In the genomic region with DNA sequence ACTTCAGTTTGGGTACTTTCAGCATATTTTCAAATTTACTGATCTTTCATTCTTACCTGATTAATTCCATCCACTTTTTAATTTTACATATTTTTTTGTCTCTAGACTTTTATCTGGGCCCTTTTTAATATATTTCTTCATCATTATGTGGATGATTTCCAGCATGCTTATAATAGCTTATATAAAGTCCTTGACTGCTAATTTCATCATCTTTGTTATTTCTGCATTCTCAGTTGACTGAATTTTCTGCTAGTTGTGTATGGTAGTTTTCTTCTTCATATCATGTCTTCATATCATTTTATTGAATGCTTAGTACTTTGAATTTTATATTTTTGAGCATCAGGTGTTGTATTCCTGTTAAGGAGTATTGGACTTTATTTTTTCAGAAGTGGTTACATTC, we compare ENCODE assay signal across 29 cellular contexts. TPM values are rescaled to one million over a fixed set of nuclear protein-coding genes. Genes with fewer than 3 reads are reported as not detected.
DNase-seq lines count a peak whose midpoint lies in the region; ATAC-seq lines count a peak whose summit lies in the region.
"Had no signal": no experiment of that assay in that cellular context is flagged by ENCODE, and none has a peak within 500 bp of the region (broad histone marks: within the 10 kb centered on the region; RNA-seq: fewer than 3 reads in every experiment).

No MANE protein-coding gene starts in this region.

- CTCF ChIA-PET in CD8-positive, alpha-beta memory T cell (lab: Charles Lee), result no interaction called here

- no peak overlapping the region for H3K23ac ChIP-seq in mesenchymal stem cell (ENCODE audit: low read length in 2 of 2)

- DNase-seq in CD8-positive, alpha-beta memory T cell, result no peak
- peak; percentile 75 for DNase-seq in OCI-M1 (lab: John Stamatoyannopoulos, UW)
- DNase-seq in adipocyte (ENCODE audit: low read depth), result peak; percentile 30
- DNase-seq in mesenchymal stem cell, result no peak
- DNase-seq in kidney tubule cell (ENCODE audit: low spot score), result no peak
- DNase-seq: activated CD4-positive, CD25-positive, alpha-beta regulatory T cell; amniotic stem cell; brain microvascular endothelial cell; effector memory CD4-positive, alpha-beta T cell; HFFc6; left colon; mammary epithelial cell; NCI-H1048; NCI-H187; NCI-H2171 treated with DMSO at 0.1 percent for 48 hours; NCI-H524; PC-3; SHP77; stimulated activated CD4-positive, alpha-beta T cell treated with anti-CD3 and anti-CD28 coated beads, Interleukin-12 subunit alpha, Interleukin-12 subunit beta, amount 100 ng/mL, for 4 hours; stimulated activated CD4-positive, alpha-beta T cell treated with anti-CD3 and anti-CD28 coated beads, Interleukin-4, amount 100 ng/mL, for 24 hours; stimulated activated naive B cell treated with anti-CD40 and anti-IgM and Interleukin-4, amounts not matched to agents 10 μg/mL and 1 μg/mL and 100 μg/mL, for 72 hours had no signal

- no peak overlapping the region for H2AFZ ChIP-seq in mesenchymal stem cell (ENCODE audit: low read depth, low read length)

- no peak overlapping the region for H2AK5ac ChIP-seq in mesenchymal stem cell (ENCODE audit: low read length, severe bottlenecking)

- H4K8ac ChIP-seq in mesenchymal stem cell (ENCODE audit: low read length), result no peak overlapping the region

- H2BK15ac ChIP-seq in mesenchymal stem cell (ENCODE audit: low read depth, poor library complexity, severe bottlenecking), result no peak overlapping the region

- H4K91ac ChIP-seq in mesenchymal stem cell (ENCODE audit: low read length), result no peak overlapping the region

- no peak overlapping the region for H3K27ac ChIP-seq in CD8-positive, alpha-beta memory T cell (ENCODE audit: low read depth, low read length)
- H3K27ac ChIP-seq in mesenchymal stem cell (ENCODE audit: low read length, poor library complexity, severe bottlenecking), result no peak overlapping the region
- H3K27ac ChIP-seq: brain microvascular endothelial cell, C4-2B, neutrophil, thoracic aorta had no signal

- no peak for ATAC-seq in GM21526 (IDR thresholded peaks at IDR 0.05; ENCODE audit: low FRiP score, unreplicated experiment)
- no peak for ATAC-seq in HG03139 (IDR thresholded peaks at IDR 0.05; ENCODE audit: unreplicated experiment)
- ATAC-seq: esophagus mucosa; left colon; PC-3; sciatic nerve; stimulated activated naive B cell treated with anti-CD40 and anti-IgM and Interleukin-4, amounts not matched to agents 10 μg/mL and 1 μg/mL and 100 μg/mL, for 72 hours had no signal

- H3K9me3 Mint-ChIP-seq in CD8-positive, alpha-beta memory T cell, result no peaks in the 10 kb centered on the region
- H3K9me3 Mint-ChIP-seq: HFFc6 had no signal

- no peak overlapping the region for H3K14ac ChIP-seq in mesenchymal stem cell (ENCODE audit: low read length in 2 of 2)

- H3K4ac ChIP-seq in mesenchymal stem cell (ENCODE audit: low read depth in 1 of 2, low read length in 2 of 2), result no peak overlapping the region

- H3K9ac ChIP-seq in adipocyte (ENCODE audit: low read length) (no peak overlapping the region), mesenchymal stem cell (ENCODE audit: low read length) (no peak overlapping the region)

- no peaks in the 10 kb centered on the region for H3K4me1 ChIP-seq in CD8-positive, alpha-beta memory T cell (ENCODE audit: insufficient read depth, low read length)
- H3K4me1 ChIP-seq in adipocyte (ENCODE audit: control insufficient read depth, insufficient read depth, low read length) (peaks cover 10% of the 10 kb centered on the region), mesenchymal stem cell (ENCODE audit: control insufficient read depth, insufficient read depth, low read depth, low read length) (peaks cover 6% of the 10 kb centered on the region)

- peak overlapping the region in 3 of 8 donors; percentile 30 to 75 (median 47) for H3K27ac Mint-ChIP-seq in CD8-positive, alpha-beta memory T cell
- H3K27ac Mint-ChIP-seq: progenitor cell of endocrine pancreas; stimulated activated naive B cell treated with anti-CD40 and anti-IgM and Interleukin-4, amounts not matched to agents 10 μg/mL and 1 μg/mL and 100 μg/mL, for 72 hours had no signal

- H3K27me3 ChIP-seq in CD8-positive, alpha-beta memory T cell (ENCODE audit: insufficient read depth, low read length, poor library complexity, severe bottlenecking), result no peaks in the 10 kb centered on the region
- H3K27me3 ChIP-seq in adipocyte (replicated peaks; ENCODE audit: control insufficient read depth, insufficient read depth, low read length) (no peaks in the 10 kb centered on the region), mesenchymal stem cell (ENCODE audit: control insufficient read depth in 1 of 2, insufficient read depth in 1 of 2, low read length in 2 of 2) (no peaks in the 10 kb centered on the region)
- H3K27me3 ChIP-seq: brain microvascular endothelial cell, neutrophil had no signal

- peaks cover 47 to 70% (median 64%) of the 10 kb centered on the region in 3 donors for H3K4me1 Mint-ChIP-seq in CD8-positive, alpha-beta memory T cell

- H3K79me1 ChIP-seq in mesenchymal stem cell (replicated peaks; ENCODE audit: low read length, poor library complexity, severe bottlenecking), result peaks cover 13% of the 10 kb centered on the region

- H3K18ac ChIP-seq in mesenchymal stem cell (ENCODE audit: low read depth in 1 of 2, low read length in 2 of 2), result no peak overlapping the region

- H3K4me3 Mint-ChIP-seq in CD8-positive, alpha-beta memory T cell, result peak overlapping the region in 5 of 7 donors; percentile 12 to 62 (median 32)
- H3K4me3 Mint-ChIP-seq: HFFc6 had no signal

- H3K36me3 Mint-ChIP-seq in CD8-positive, alpha-beta memory T cell, result peaks cover 4 to 27% (median 9%) of the 10 kb centered on the region in 3 donors

- no peaks in the 10 kb centered on the region for H3K9me3 ChIP-seq in CD8-positive, alpha-beta memory T cell (ENCODE audit: low read length)
- no peaks in the 10 kb centered on the region for H3K9me3 ChIP-seq in adipocyte (ENCODE audit: control insufficient read depth, low read length)
- H3K9me3 ChIP-seq in mesenchymal stem cell (ENCODE audit: control insufficient read depth, low read length), result no peaks in the 10 kb centered on the region
- H3K9me3 ChIP-seq: neutrophil, thoracic aorta had no signal

- no peaks in the 10 kb centered on the region for H3K27me3 Mint-ChIP-seq in CD8-positive, alpha-beta memory T cell
- H3K27me3 Mint-ChIP-seq: progenitor cell of endocrine pancreas; stimulated activated naive B cell treated with anti-CD40 and anti-IgM and Interleukin-4, amounts not matched to agents 10 μg/mL and 1 μg/mL and 100 μg/mL, for 72 hours had no signal

- peak overlapping the region; percentile 31 for H2BK5ac ChIP-seq in mesenchymal stem cell (ENCODE audit: low read depth, low read length, poor library complexity, severe bottlenecking)

- H2BK120ac ChIP-seq in mesenchymal stem cell (ENCODE audit: low read depth, low read length), result no peak overlapping the region

- POLR2A ChIA-PET in CD8-positive, alpha-beta memory T cell (lab: Charles Lee), result no interaction called here

- H3K4me2 ChIP-seq in mesenchymal stem cell (ENCODE audit: low read length, poor library complexity, severe bottlenecking), result no peak overlapping the region

- no peaks in the 10 kb centered on the region for H3K36me3 ChIP-seq in CD8-positive, alpha-beta memory T cell (ENCODE audit: insufficient read depth, low read length)
- H3K36me3 ChIP-seq in adipocyte (ENCODE audit: control insufficient read depth, insufficient read depth, low read length, severe bottlenecking) (no peaks in the 10 kb centered on the region), mesenchymal stem cell (ENCODE audit: control insufficient read depth in 1 of 2, insufficient read depth in 2 of 2, low read depth in 1 of 2, low read length in 2 of 2) (peaks cover 0 to 6% of the 10 kb centered on the region in 2 experiments)
- H3K36me3 ChIP-seq: brain microvascular endothelial cell, thoracic aorta had no signal

- H3K4me3 ChIP-seq in CD8-positive, alpha-beta memory T cell (ENCODE audit: low read length), result no peak overlapping the region
- H3K4me3 ChIP-seq in adipocyte (ENCODE audit: low read length) (no peak overlapping the region), mesenchymal stem cell (ENCODE audit: insufficient read depth in 1 of 2, low read depth in 1 of 2, low read length in 2 of 2) (no peak overlapping the region)
- H3K4me3 ChIP-seq: thoracic aorta had no signal

- no peak overlapping the region for H2BK12ac ChIP-seq in mesenchymal stem cell (ENCODE audit: low read length in 2 of 2)

RNA-seq across cellular contexts. Expression of a gene that starts 39.6 kb away (rescaled TPM):
- total RNA-seq in CD8-positive, alpha-beta memory T cell, result 10 to 100 TPM; 18.5 to 22.3 TPM
- polyA plus RNA-seq in CD8-positive, alpha-beta memory T cell, result 7.8 TPM
- 27.5 TPM for polyA plus RNA-seq in mesenchymal stem cell (2013, experiment 1 of 2)
- 26.7 TPM for polyA plus RNA-seq in mesenchymal stem cell (2013, experiment 2 of 2)

Comparison
In these comparisons a context has a peak if more than half of its experiments do, and no peak if none do; other contexts are left out.
1. DNase-seq: peak in OCI-M1 (single experiment) and adipocyte (single experiment); none in CD8-positive, alpha-beta memory T cell (0 of 5), mesenchymal stem cell (single experiment) and kidney tubule cell (single experiment).